19 cellular contexts compared by ENCODE assay signal in genomic region chr2:50111067-50111466, GRCh38.
"Had no signal": no experiment of that assay in that cellular context is flagged by ENCODE, and none has a peak within 500 bp of the region (broad histone marks: within the 10 kb centered on the region; RNA-seq: fewer than 3 reads in every experiment).

No MANE protein-coding gene starts in this region.

- H3K36me3 ChIP-seq: gastrocnemius medialis, lower lobe of right lung, prostate gland, right atrium auricular region, spleen, transverse colon, upper lobe of right lung, uterus had no signal

- H3K27me3 ChIP-seq: gastrocnemius medialis, right atrium auricular region, spleen, transverse colon, upper lobe of right lung, uterus had no signal

- H3K4me1 ChIP-seq: gastrocnemius medialis, lower lobe of right lung, prostate gland, spleen, transverse colon, upper lobe of right lung, uterus had no signal

- H3K27ac ChIP-seq: gastrocnemius medialis, lower lobe of right lung, prostate gland, right atrium auricular region, skin epidermis, spleen, transverse colon, upper lobe of right lung, uterus had no signal

- H3K9me3 ChIP-seq: gastrocnemius medialis, lower lobe of right lung, prostate gland, right atrium auricular region, spleen, transverse colon, upper lobe of right lung, uterus had no signal

- DNase-seq: cortex of kidney; effector memory CD8-positive, alpha-beta T cell; gastrocnemius medialis; head of caudate nucleus; kidney glomerular epithelial cell; lower lobe of right lung; naive thymus-derived CD8-positive, alpha-beta T cell; nephron progenitor cell; nucleus accumbens; spleen; stimulated activated CD4-positive, alpha-beta T cell treated with anti-CD3 and anti-CD28 coated beads, Interleukin-4, amount 100 ng/mL, for 4 hours; transverse colon; upper lobe of right lung; uterus had no signal

- ATAC-seq: effector memory CD8-positive, alpha-beta T cell; gastrocnemius medialis; left ventricle myocardium superior; lower lobe of right lung; naive thymus-derived CD8-positive, alpha-beta T cell; stimulated activated memory B cell treated with anti-CD40 and anti-IgM and Interleukin-4, amounts not matched to agents 10 μg/mL and 1 μg/mL and 100 μg/mL, for 72 hours; upper lobe of right lung had no signal

- H3K4me3 ChIP-seq: gastrocnemius medialis, lower lobe of right lung, prostate gland, right atrium auricular region, skin epidermis, spleen, transverse colon, upper lobe of right lung, uterus had no signal
